Comparison of ENCODE assay signal across 9 cellular contexts in genomic region chr3:50567386-50568182, GRCh38. TPM values are rescaled to one million over a fixed set of nuclear protein-coding genes. Genes with fewer than 3 reads are reported as not detected.
DNase-seq lines count a peak whose midpoint lies in the region; ATAC-seq, FAIRE-seq and TF ChIP-seq lines count a peak whose summit lies in the region.
"Had no signal": no experiment of that assay in that cellular context is flagged by ENCODE, and none has a peak within 500 bp of the region (broad histone marks: within the 10 kb centered on the region; RNA-seq: fewer than 3 reads in every experiment).

C3orf18 (minus strand) TSS chr3:50567747; CDS start chr3:50565699, 2,048 bp downstream.

- no peaks in the 10 kb centered on the region for H3K79me2 ChIP-seq in endothelial cell of umbilical vein (ENCODE audit: control insufficient read depth, insufficient read depth, low read length)

- H3K4me3 ChIP-seq in BE2C (ENCODE audit: low read depth, low read length) (peak within 1 kb of the TSS; percentile 42), NT2/D1 (ENCODE audit: insufficient read length, low read depth) (peak within 1 kb of the TSS; percentile 38), endothelial cell of umbilical vein (replicated peaks in 1 of 3; ENCODE audit: insufficient read depth in 1 of 3, low read depth in 1 of 3, low read length in 3 of 3) (peak within 1 kb of the TSS; percentile 18 to 85 (median 40))

- H2AFZ ChIP-seq in endothelial cell of umbilical vein (ENCODE audit: low read depth, low read length) = peak within 1 kb of the TSS; percentile 97

- H3K27me3 ChIP-seq in BE2C = no peaks in the 10 kb centered on the region
- H3K27me3 ChIP-seq in NT2/D1 (ENCODE audit: insufficient read depth, insufficient read length) = peaks cover 17% of the 10 kb centered on the region
- no peaks in the 10 kb centered on the region for H3K27me3 ChIP-seq in endothelial cell of umbilical vein (ENCODE audit: control insufficient read depth in 2 of 2, insufficient read depth in 2 of 2, low read length in 2 of 2)

- H3K4me1 ChIP-seq in BE2C (peaks cover 3% of the 10 kb centered on the region; the same call in 1 of the 2 replicates), NT2/D1 (ENCODE audit: insufficient read depth, insufficient read length) (peaks cover 7% of the 10 kb centered on the region), endothelial cell of umbilical vein (ENCODE audit: control insufficient read depth, extremely low read depth, insufficient read depth, low read length) (peaks cover 10% of the 10 kb centered on the region)

- TF ChIP-seq POLR2A in endothelial cell of umbilical vein (IDR thresholded peaks at IDR 0.05; ENCODE audit: low read depth, low read length) = no peak

- dilution Hi-C loops in endothelial cell of umbilical vein (cut with MboI; ENCODE audit: extremely low pct_ligation_motif_present, low sequenced_read_pairs) = no loop called here

- peak; percentile 78 for DNase-seq in BE2C
- DNase-seq in GM19238 (ENCODE audit: insufficient read length, low spot score) = peak; percentile 99
- DNase-seq in NT2/D1 (ENCODE audit: low read depth, low spot score) = peak; percentile 75
- DNase-seq in activated CD8-positive, alpha-beta memory T cell treated with anti-CD3 and anti-CD28 coated beads, Interleukin-2, amount 50 U/mL, for 4 hours = peak; percentile 95
- peak; percentile 84 for DNase-seq in endothelial cell of umbilical vein (ENCODE audit: low read depth, low spot score)
- DNase-seq in midbrain (lab: John Stamatoyannopoulos, UW) = peak; percentile 93
- DNase-seq in stimulated activated CD8-positive, alpha-beta memory T cell treated with anti-CD3 and anti-CD28 coated beads, Interleukin-15, amount 100 ng/mL, for 4 hours (ENCODE audit: low read depth in 2 of 2) = peak; percentile 89

- no peaks in the 10 kb centered on the region for H3K9me1 ChIP-seq in endothelial cell of umbilical vein (replicated peaks; ENCODE audit: control insufficient read depth, extremely low read depth, insufficient read depth, low read length)

- ATAC-seq in HG03457 (IDR thresholded peaks at IDR 0.05; ENCODE audit: unreplicated experiment) = peak; percentile 69

- H3K36me3 ChIP-seq in BE2C (no peaks in the 10 kb centered on the region), NT2/D1 (ENCODE audit: insufficient read depth, insufficient read length, low read length) (peaks cover 23% of the 10 kb centered on the region), endothelial cell of umbilical vein (ENCODE audit: control insufficient read depth in 2 of 2, extremely low read depth in 1 of 2, insufficient read depth in 2 of 2, low read length in 2 of 2) (no peaks in the 10 kb centered on the region)

- CTCF ChIA-PET in endothelial cell of umbilical vein (lab: Charles Lee) = interaction anchor here (0.9 to 1.5 kb wide), 6 partner anchors 25 to 1115 kb away, joined by 3 to 4 read pairs (median 4); partner anchors contain the start of genes CISH and DCAF1

- H3K27ac ChIP-seq in endothelial cell of umbilical vein (ENCODE audit: insufficient read depth, low read depth, low read length) = no peak within 1 kb of the TSS

- no peaks in the 10 kb centered on the region for H4K20me1 ChIP-seq in endothelial cell of umbilical vein (replicated peaks; ENCODE audit: control insufficient read depth, extremely low read depth, insufficient read depth, low read length)

- no peaks in the 10 kb centered on the region for H3K9me3 ChIP-seq in BE2C
- no peaks in the 10 kb centered on the region for H3K9me3 ChIP-seq in NT2/D1 (ENCODE audit: insufficient read depth, low read length)
- H3K9me3 ChIP-seq in endothelial cell of umbilical vein (replicated peaks; ENCODE audit: control insufficient read depth, insufficient read depth, low read length) = no peaks in the 10 kb centered on the region

- no TSS peak for BruUV-seq in endothelial cell of umbilical vein (replicated peaks; lab: Mats Ljungman, UMichigan)

- POLR2A ChIA-PET in endothelial cell of umbilical vein (lab: Charles Lee) = no interaction called here

- peak within 1 kb of the TSS; percentile 80 for H3K9ac ChIP-seq in NT2/D1 (ENCODE audit: insufficient read length, low read depth)
- no peak within 1 kb of the TSS for H3K9ac ChIP-seq in endothelial cell of umbilical vein (replicated peaks; ENCODE audit: extremely low read depth, insufficient read depth, low read length)

- H3K4me2 ChIP-seq in endothelial cell of umbilical vein (ENCODE audit: insufficient read depth, low read length) = peak within 1 kb of the TSS; percentile 75

- TF ChIP-seq CTCF in BE2C (IDR thresholded peaks at IDR 0.05; ENCODE audit: low read depth, low read length) = no peak
- TF ChIP-seq CTCF in endothelial cell of umbilical vein (IDR thresholded peaks at IDR 0.05; ENCODE audit: extremely low read depth in 1 of 2, insufficient read depth in 1 of 2, low read depth in 1 of 2, low read length in 2 of 2) = no peak

- FAIRE-seq in endothelial cell of umbilical vein (lab: Jason Lieb, UNC) = peak; percentile 83
- FAIRE-seq: TTC549 had no signal

- intact Hi-C loops in endothelial cell of umbilical vein (cut with micrococcal nuclease) = loop anchor here (2.0 kb wide), 1 partner anchor 817 kb away; the partner anchor contains the start of gene MANF

TF ChIP-seq in endothelial cell of umbilical vein, 7 proteins besides CTCF, POLR2A, EP300 and RAD21:
- no peak for TF ChIP-seq JUN (IDR thresholded peaks at IDR 0.05; ENCODE audit: borderline replicate concordance, insufficient read depth, insufficient read length, low read depth)
- TF ChIP-seq POLR2AphosphoS5 (IDR thresholded peaks at IDR 0.05; ENCODE audit: insufficient read depth, low read depth, low read length) = no peak
- no peak for TF ChIP-seq FOS (IDR thresholded peaks at IDR 0.05; ENCODE audit: borderline replicate concordance, insufficient read depth, low read length)
- no peak for TF ChIP-seq MYC (IDR thresholded peaks at IDR 0.05; ENCODE audit: low read depth, low read length)
- TF ChIP-seq GATA2 (IDR thresholded peaks at IDR 0.05; ENCODE audit: insufficient read depth, insufficient read length, low read depth, low read length) = no peak
- TF ChIP-seq EZH2 (IDR thresholded peaks at IDR 0.05; ENCODE audit: borderline replicate concordance, low read depth, low read length, severe bottlenecking) = no peak
- TF ChIP-seq, protein P1, sequence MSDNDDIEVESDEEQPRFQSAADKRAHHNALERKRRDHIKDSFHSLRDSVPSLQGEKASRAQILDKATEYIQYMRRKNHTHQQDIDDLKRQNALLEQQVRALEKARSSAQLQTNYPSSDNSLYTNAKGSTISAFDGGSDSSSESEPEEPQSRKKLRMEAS (IDR thresholded peaks at IDR 0.05; ENCODE audit: insufficient read depth, insufficient read length) = no peak

RNA-seq across cellular contexts. Expression of gene C3orf18, which starts in this region (rescaled TPM):
- polyA plus RNA-seq in BE2C (2012; ENCODE audit: insufficient read depth, insufficient read length, low read depth) = 4.3 TPM
- total RNA-seq in endothelial cell of umbilical vein = 1.7 and 2.6 TPM in 2 replicates
- polyA plus RNA-seq in endothelial cell of umbilical vein = 2.7 and 2.9 TPM in 2 replicates
- 1.9 and 2.2 TPM in 2 replicates for polyA plus RNA-seq in endothelial cell of umbilical vein (2011; cell fraction: cytosol; rRNA removed)
- polyA plus RNA-seq in endothelial cell of umbilical vein (2011; cell fraction: nucleus; rRNA removed) = 4.2 and 5.2 TPM in 2 replicates
- polyA plus RNA-seq in endothelial cell of umbilical vein (2012) = 2.3 and 2.4 TPM in 2 replicates
- 2.2 and 2.3 TPM in 2 replicates for polyA minus RNA-seq in endothelial cell of umbilical vein
- polyA minus RNA-seq in endothelial cell of umbilical vein (2011; cell fraction: cytosol; rRNA and poly(A)+ RNA removed) = 0.92 TPM
- 0.77 and 1.5 TPM in 2 replicates for polyA minus RNA-seq in endothelial cell of umbilical vein (2011; cell fraction: nucleus; rRNA and poly(A)+ RNA removed)
